ENCODE assay signal across 8 cellular contexts in genomic region chr19:2949939-2950285, GRCh38. TPM values are rescaled to one million over a fixed set of nuclear protein-coding genes. Genes with fewer than 3 reads are reported as not detected.
A peak's percentile ranks its signal among the peaks of the same experiment; 100 is the strongest.
DNase-seq lines count a peak whose midpoint lies in the region; ATAC-seq and TF ChIP-seq lines count a peak whose summit lies in the region.

No MANE protein-coding gene starts in this region.

- no peaks in the 10 kb centered on the region for H3K36me3 Mint-ChIP-seq in activated naive CD4-positive, alpha-beta T cell treated with anti-CD3 and anti-CD28 coated beads, Interleukin-2, amount 50 U/mL, for 24 hours
- H3K36me3 Mint-ChIP-seq in stimulated activated naive B cell treated with anti-CD40 and anti-IgM and Interleukin-4, amounts not matched to agents 10 μg/mL and 1 μg/mL and 100 μg/mL, for 72 hours: peaks cover 6 to 19% of the 10 kb centered on the region in 2 donors

- peak overlapping the region; percentile 83 to 86 for H3K4me3 ChIP-seq in ascending aorta

- no peaks in the 10 kb centered on the region for H3K27me3 Mint-ChIP-seq in activated naive CD4-positive, alpha-beta T cell treated with anti-CD3 and anti-CD28 coated beads, Interleukin-2, amount 50 U/mL, for 24 hours
- H3K27me3 Mint-ChIP-seq in stimulated activated naive B cell treated with anti-CD40 and anti-IgM and Interleukin-4, amounts not matched to agents 10 μg/mL and 1 μg/mL and 100 μg/mL, for 72 hours: no peaks in the 10 kb centered on the region

- TF ChIP-seq CTCF in ascending aorta (IDR thresholded peaks at IDR 0.05): no peak

- intact Hi-C loops in ascending aorta (cut with DNase I): loop anchor here (1.0 to 5.0 kb wide), 8 partner anchors 27 to 235 kb away; partner anchors contain the start of genes GNA11, NCLN, TLE5 and TLE6

- H3K4me1 ChIP-seq in ascending aorta: peaks cover 6 to 12% of the 10 kb centered on the region in 2 donors

- peak overlapping the region; percentile 95 for H3K27ac Mint-ChIP-seq in activated naive CD4-positive, alpha-beta T cell treated with anti-CD3 and anti-CD28 coated beads, Interleukin-2, amount 50 U/mL, for 24 hours
- H3K27ac Mint-ChIP-seq in stimulated activated naive B cell treated with anti-CD40 and anti-IgM and Interleukin-4, amounts not matched to agents 10 μg/mL and 1 μg/mL and 100 μg/mL, for 72 hours: peak overlapping the region; percentile 100

- H3K9me3 Mint-ChIP-seq in activated naive CD4-positive, alpha-beta T cell treated with anti-CD3 and anti-CD28 coated beads, Interleukin-2, amount 50 U/mL, for 24 hours: no peaks in the 10 kb centered on the region
- H3K9me3 Mint-ChIP-seq in stimulated activated naive B cell treated with anti-CD40 and anti-IgM and Interleukin-4, amounts not matched to agents 10 μg/mL and 1 μg/mL and 100 μg/mL, for 72 hours: no peaks in the 10 kb centered on the region

- H3K36me3 ChIP-seq in ascending aorta: no peaks in the 10 kb centered on the region

- peak overlapping the region; percentile 97 for H3K27ac ChIP-seq in ascending aorta

- ATAC-seq in stimulated activated naive B cell treated with anti-CD40 and anti-IgM and Interleukin-4, amounts not matched to agents 10 μg/mL and 1 μg/mL and 100 μg/mL, for 72 hours (replicated peaks): peak; percentile 36 to 37
- ATAC-seq in HG03108 (IDR thresholded peaks at IDR 0.05; ENCODE audit: unreplicated experiment): no peak

- H3K4me1 Mint-ChIP-seq in activated naive CD4-positive, alpha-beta T cell treated with anti-CD3 and anti-CD28 coated beads, Interleukin-2, amount 50 U/mL, for 24 hours: peaks cover 27% of the 10 kb centered on the region
- peaks cover 4 to 27% of the 10 kb centered on the region in 2 donors for H3K4me1 Mint-ChIP-seq in stimulated activated naive B cell treated with anti-CD40 and anti-IgM and Interleukin-4, amounts not matched to agents 10 μg/mL and 1 μg/mL and 100 μg/mL, for 72 hours

- H3K4me3 Mint-ChIP-seq in activated naive CD4-positive, alpha-beta T cell treated with anti-CD3 and anti-CD28 coated beads, Interleukin-2, amount 50 U/mL, for 24 hours: peak overlapping the region; percentile 94
- H3K4me3 Mint-ChIP-seq in stimulated activated naive B cell treated with anti-CD40 and anti-IgM and Interleukin-4, amounts not matched to agents 10 μg/mL and 1 μg/mL and 100 μg/mL, for 72 hours: peak overlapping the region; percentile 91 to 99

- H3K9me3 ChIP-seq in ascending aorta: no peaks in the 10 kb centered on the region

- DNase-seq in activated naive CD4-positive, alpha-beta T cell (lab: John Stamatoyannopoulos, UW): no peak
- DNase-seq in LHCN-M2 (ENCODE audit: low read depth): peak; percentile 13
- no peak for DNase-seq in ascending aorta (ENCODE audit: low spot score in 2 of 2)
- peak; percentile 17 for DNase-seq in iPS-NIHi11 (ENCODE audit: low spot score)
- DNase-seq in stimulated activated naive B cell treated with anti-CD40 and anti-IgM and Interleukin-4, amounts not matched to agents 10 μg/mL and 1 μg/mL and 100 μg/mL, for 72 hours: no peak
- DNase-seq in NCI-H2171 treated with DMSO at 0.1 percent for 48 hours (lab: John Stamatoyannopoulos, UW): no peak

- no peaks in the 10 kb centered on the region for H3K27me3 ChIP-seq in ascending aorta

RNA-seq across cellular contexts. Expression of gene ZNF77, which starts 5.1 kb away (rescaled TPM):
- total RNA-seq in LHCN-M2 (2014; rRNA removed): 2.9 and 3.3 TPM in 2 replicates
- polyA plus RNA-seq in LHCN-M2 (2012): 1.8 TPM
- total RNA-seq in ascending aorta: 3.0 TPM

RNA-seq across cellular contexts. Expression of gene TLE6, which starts 27.5 kb away (rescaled TPM):
- total RNA-seq in LHCN-M2 (2014; rRNA removed) (0.40 TPM in 1 of 2 replicates, not detected in the other), ascending aorta (not detected)
- 0.30 TPM for polyA plus RNA-seq in LHCN-M2 (2012)

RNA-seq across cellular contexts. Expression of gene ZNF57, which starts 49.2 kb away (rescaled TPM):
- 3.9 and 4.7 TPM in 2 replicates for total RNA-seq in LHCN-M2 (2014; rRNA removed)
- 1.4 TPM for polyA plus RNA-seq in LHCN-M2 (2012)
- 9.8 TPM for total RNA-seq in ascending aorta

Comparison
In these comparisons a context has a peak if more than half of its experiments do, and no peak if none do; other contexts are left out.
1. DNase-seq: peak in LHCN-M2 (single experiment) and iPS-NIHi11 (single experiment); none in activated naive CD4-positive, alpha-beta T cell (0 of 4), ascending aorta (0 of 2), stimulated activated naive B cell treated with anti-CD40 and anti-IgM and Interleukin-4, amounts not matched to agents 10 μg/mL and 1 μg/mL and 100 μg/mL, for 72 hours (single experiment) and NCI-H2171 treated with DMSO at 0.1 percent for 48 hours (single experiment).